1 cellular context compared by ENCODE assay signal in genomic region chr3:73498764-73499622, GRCh38.
TF ChIP-seq lines count a peak whose summit lies in the region.

No MANE protein-coding gene starts in this region.

TF ChIP-seq in GM12878, 131 proteins besides CTCF, POLR2A, EP300 and RAD21 (continued from another document):
- TF ChIP-seq ZNF592 (IDR thresholded peaks at IDR 0.05) (no peak), ZNF687 (IDR thresholded peaks at IDR 0.05) (no peak), FOXK2 (IDR thresholded peaks at IDR 0.05) (no peak), STAT3 (IDR thresholded peaks at IDR 0.05; ENCODE audit: low read depth, low read length) (no peak), NFIC (IDR thresholded peaks at IDR 0.05; ENCODE audit: low read depth, low read length) (no peak), DPF2 (IDR thresholded peaks at IDR 0.05) (no peak), BCL11A (IDR thresholded peaks at IDR 0.05; ENCODE audit: low read depth, low read length) (peak; percentile 74), RB1 (IDR thresholded peaks at IDR 0.05; ENCODE audit: borderline replicate concordance) (no peak), ZNF207 (IDR thresholded peaks at IDR 0.05; ENCODE audit: borderline replicate concordance) (no peak), LARP7 (IDR thresholded peaks at IDR 0.05) (no peak), BMI1 (IDR thresholded peaks at IDR 0.05; ENCODE audit: borderline replicate concordance) (no peak), KAT2A (conservative IDR thresholded peaks at IDR 0.05; ENCODE audit: control insufficient read depth, low read depth, low read length) (no peak), PAX5 (IDR thresholded peaks at IDR 0.05; ENCODE audit: borderline replicate concordance, low read depth, low read length) (peak; percentile 75; the same call in 1 of the 2 replicates), ZNF24 (IDR thresholded peaks at IDR 0.05) (no peak), ZNF217 (IDR thresholded peaks at IDR 0.05) (no peak), FOXM1 (IDR thresholded peaks at IDR 0.05; ENCODE audit: low read depth, low read length) (no peak), ASH2L (IDR thresholded peaks at IDR 0.05; ENCODE audit: borderline replicate concordance, low read depth) (no peak; the same call in 1 of the 2 replicates), EGR1 (IDR thresholded peaks at IDR 0.05; ENCODE audit: borderline replicate concordance in 1 of 2, low read depth in 2 of 2, low read length in 2 of 2) (no peak), SPI1 (IDR thresholded peaks at IDR 0.05; ENCODE audit: borderline replicate concordance, insufficient read depth, low read depth, low read length) (no peak), EZH2 (IDR thresholded peaks at IDR 0.05; ENCODE audit: borderline replicate concordance, control insufficient read depth, low read depth, low read length) (no peak), EED (IDR thresholded peaks at IDR 0.05; ENCODE audit: low read depth) (peak; percentile 13; the same call in 1 of the 2 replicates), PBX3 (IDR thresholded peaks at IDR 0.05; ENCODE audit: insufficient replicate concordance, low read depth, low read length) (no peak), NR2F1 (conservative IDR thresholded peaks at IDR 0.05) (no peak), SUPT20H (IDR thresholded peaks at IDR 0.05; ENCODE audit: borderline replicate concordance, control insufficient read depth, low read depth, low read length) (no peak), POLR2AphosphoS2 (IDR thresholded peaks at IDR 0.05; ENCODE audit: low read depth, low read length) (no peak)
- TF ChIP-seq, protein P1, sequence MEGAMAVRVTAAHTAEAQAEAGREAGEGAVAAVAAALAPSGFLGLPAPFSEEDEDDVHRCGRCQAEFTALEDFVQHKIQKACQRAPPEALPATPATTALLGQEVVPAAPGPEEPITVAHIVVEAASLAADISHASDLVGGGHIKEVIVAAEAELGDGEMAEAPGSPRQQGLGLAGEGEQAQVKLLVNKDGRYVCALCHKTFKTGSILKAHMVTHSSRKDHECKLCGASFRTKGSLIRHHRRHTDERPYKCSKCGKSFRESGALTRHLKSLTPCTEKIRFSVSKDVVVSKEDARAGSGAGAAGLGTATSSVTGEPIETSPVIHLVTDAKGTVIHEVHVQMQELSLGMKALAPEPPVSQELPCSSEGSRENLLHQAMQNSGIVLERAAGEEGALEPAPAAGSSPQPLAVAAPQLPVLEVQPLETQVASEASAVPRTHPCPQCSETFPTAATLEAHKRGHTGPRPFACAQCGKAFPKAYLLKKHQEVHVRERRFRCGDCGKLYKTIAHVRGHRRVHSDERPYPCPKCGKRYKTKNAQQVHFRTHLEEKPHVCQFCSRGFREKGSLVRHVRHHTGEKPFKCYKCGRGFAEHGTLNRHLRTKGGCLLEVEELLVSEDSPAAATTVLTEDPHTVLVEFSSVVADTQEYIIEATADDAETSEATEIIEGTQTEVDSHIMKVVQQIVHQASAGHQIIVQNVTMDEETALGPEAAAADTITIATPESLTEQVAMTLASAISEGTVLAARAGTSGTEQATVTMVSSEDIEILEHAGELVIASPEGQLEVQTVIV (IDR thresholded peaks at IDR 0.05; ENCODE audit: borderline replicate concordance, partially characterized antibody) = no peak
- TF ChIP-seq, protein P2, sequence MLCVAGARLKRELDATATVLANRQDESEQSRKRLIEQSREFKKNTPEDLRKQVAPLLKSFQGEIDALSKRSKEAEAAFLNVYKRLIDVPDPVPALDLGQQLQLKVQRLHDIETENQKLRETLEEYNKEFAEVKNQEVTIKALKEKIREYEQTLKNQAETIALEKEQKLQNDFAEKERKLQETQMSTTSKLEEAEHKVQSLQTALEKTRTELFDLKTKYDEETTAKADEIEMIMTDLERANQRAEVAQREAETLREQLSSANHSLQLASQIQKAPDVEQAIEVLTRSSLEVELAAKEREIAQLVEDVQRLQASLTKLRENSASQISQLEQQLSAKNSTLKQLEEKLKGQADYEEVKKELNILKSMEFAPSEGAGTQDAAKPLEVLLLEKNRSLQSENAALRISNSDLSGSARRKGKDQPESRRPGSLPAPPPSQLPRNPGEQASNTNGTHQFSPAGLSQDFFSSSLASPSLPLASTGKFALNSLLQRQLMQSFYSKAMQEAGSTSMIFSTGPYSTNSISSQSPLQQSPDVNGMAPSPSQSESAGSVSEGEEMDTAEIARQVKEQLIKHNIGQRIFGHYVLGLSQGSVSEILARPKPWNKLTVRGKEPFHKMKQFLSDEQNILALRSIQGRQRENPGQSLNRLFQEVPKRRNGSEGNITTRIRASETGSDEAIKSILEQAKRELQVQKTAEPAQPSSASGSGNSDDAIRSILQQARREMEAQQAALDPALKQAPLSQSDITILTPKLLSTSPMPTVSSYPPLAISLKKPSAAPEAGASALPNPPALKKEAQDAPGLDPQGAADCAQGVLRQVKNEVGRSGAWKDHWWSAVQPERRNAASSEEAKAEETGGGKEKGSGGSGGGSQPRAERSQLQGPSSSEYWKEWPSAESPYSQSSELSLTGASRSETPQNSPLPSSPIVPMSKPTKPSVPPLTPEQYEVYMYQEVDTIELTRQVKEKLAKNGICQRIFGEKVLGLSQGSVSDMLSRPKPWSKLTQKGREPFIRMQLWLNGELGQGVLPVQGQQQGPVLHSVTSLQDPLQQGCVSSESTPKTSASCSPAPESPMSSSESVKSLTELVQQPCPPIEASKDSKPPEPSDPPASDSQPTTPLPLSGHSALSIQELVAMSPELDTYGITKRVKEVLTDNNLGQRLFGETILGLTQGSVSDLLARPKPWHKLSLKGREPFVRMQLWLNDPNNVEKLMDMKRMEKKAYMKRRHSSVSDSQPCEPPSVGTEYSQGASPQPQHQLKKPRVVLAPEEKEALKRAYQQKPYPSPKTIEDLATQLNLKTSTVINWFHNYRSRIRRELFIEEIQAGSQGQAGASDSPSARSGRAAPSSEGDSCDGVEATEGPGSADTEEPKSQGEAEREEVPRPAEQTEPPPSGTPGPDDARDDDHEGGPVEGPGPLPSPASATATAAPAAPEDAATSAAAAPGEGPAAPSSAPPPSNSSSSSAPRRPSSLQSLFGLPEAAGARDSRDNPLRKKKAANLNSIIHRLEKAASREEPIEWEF (IDR thresholded peaks at IDR 0.05; ENCODE audit: insufficient replicate concordance, low read depth, low read length) = no peak
